15 cellular contexts compared by ENCODE assay signal in the genomic region with DNA sequence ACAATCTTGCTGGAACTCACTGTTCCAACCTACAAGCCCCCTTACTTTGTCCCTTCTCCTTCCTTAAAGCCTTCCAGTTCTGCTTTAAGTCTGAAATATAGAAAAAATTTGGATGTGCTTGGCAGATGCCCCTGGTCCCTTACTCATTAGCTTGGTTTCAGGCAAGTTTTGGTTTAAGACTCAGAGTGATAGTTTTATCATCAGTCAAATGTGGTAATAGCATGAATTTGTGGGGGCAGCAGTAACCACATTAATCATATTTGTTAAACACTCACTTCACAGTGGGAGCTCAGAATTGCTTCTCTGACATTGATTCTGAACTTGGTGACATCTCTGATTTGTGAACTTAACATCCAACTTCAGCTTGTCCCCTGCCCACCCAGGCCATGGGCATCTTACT.
"Had no signal": no experiment of that assay in that cellular context is flagged by ENCODE, and none has a peak within 500 bp of the region (broad histone marks: within the 10 kb centered on the region; RNA-seq: fewer than 3 reads in every experiment).

No MANE protein-coding gene starts in this region.

- ATAC-seq: right lobe of liver; stimulated activated memory B cell treated with anti-CD40 and anti-IgM and Interleukin-4, amounts not matched to agents 10 μg/mL and 1 μg/mL and 100 μg/mL, for 72 hours had no signal

- H3K4me3 Mint-ChIP-seq: endodermal cell; nephron; stimulated activated memory B cell treated with anti-CD40 and anti-IgM and Interleukin-4, amounts not matched to agents 10 μg/mL and 1 μg/mL and 100 μg/mL, for 72 hours had no signal

- H3K4me1 Mint-ChIP-seq: endodermal cell; naive B cell; stimulated activated memory B cell treated with anti-CD40 and anti-IgM and Interleukin-4, amounts not matched to agents 10 μg/mL and 1 μg/mL and 100 μg/mL, for 72 hours had no signal

- H3K27ac Mint-ChIP-seq: endodermal cell; naive B cell; nephron; stimulated activated memory B cell treated with anti-CD40 and anti-IgM and Interleukin-4, amounts not matched to agents 10 μg/mL and 1 μg/mL and 100 μg/mL, for 72 hours had no signal

- DNase-seq: colonic mucosa; effector CD4-positive, alpha-beta T cell; endodermal cell; foreskin melanocyte; head of caudate nucleus; mesendoderm; naive B cell; right lobe of liver; stimulated activated CD4-positive, alpha-beta T cell treated with anti-CD3 and anti-CD28 coated beads, Interleukin-4, amount 100 ng/mL, for 1 hour; stimulated activated CD8-positive, alpha-beta memory T cell treated with anti-CD3 and anti-CD28 coated beads, Interleukin-4, amount 100 ng/mL, for 48 hours; stomach; substantia nigra; transverse colon had no signal
